1 cellular context compared by ENCODE assay signal in genomic region chr1:36366091-36366661, GRCh38.
TF ChIP-seq lines count a peak whose summit lies in the region.

No MANE protein-coding gene starts in this region.

TF ChIP-seq in liver, 16 proteins besides CTCF, POLR2A, EP300 and RAD21:
- TF ChIP-seq REST (IDR thresholded peaks at IDR 0.05) (no peak), GABPA (IDR thresholded peaks at IDR 0.05 in 1 of 2, conservative IDR thresholded peaks at IDR 0.05 in 1 of 2) (no peak), NR2F2 (IDR thresholded peaks at IDR 0.05) (no peak), ATF3 (IDR thresholded peaks at IDR 0.05) (no peak), HNF4G (IDR thresholded peaks at IDR 0.05) (no peak), ZBTB33 (IDR thresholded peaks at IDR 0.05) (no peak), SP1 (IDR thresholded peaks at IDR 0.05) (no peak), RXRA (IDR thresholded peaks at IDR 0.05) (no peak), YY1 (IDR thresholded peaks at IDR 0.05) (no peak), FOXA2 (IDR thresholded peaks at IDR 0.05) (no peak), JUND (IDR thresholded peaks at IDR 0.05) (no peak), TAF1 (conservative IDR thresholded peaks at IDR 0.05) (no peak), HNF4A (conservative IDR thresholded peaks at IDR 0.05) (no peak), FOXA1 (IDR thresholded peaks at IDR 0.05) (no peak), EGR1 (IDR thresholded peaks at IDR 0.05; ENCODE audit: low read depth in 2 of 2) (no peak), MAX (IDR thresholded peaks at IDR 0.05) (no peak)
